11 cellular contexts compared by ENCODE assay signal in the genomic region with DNA sequence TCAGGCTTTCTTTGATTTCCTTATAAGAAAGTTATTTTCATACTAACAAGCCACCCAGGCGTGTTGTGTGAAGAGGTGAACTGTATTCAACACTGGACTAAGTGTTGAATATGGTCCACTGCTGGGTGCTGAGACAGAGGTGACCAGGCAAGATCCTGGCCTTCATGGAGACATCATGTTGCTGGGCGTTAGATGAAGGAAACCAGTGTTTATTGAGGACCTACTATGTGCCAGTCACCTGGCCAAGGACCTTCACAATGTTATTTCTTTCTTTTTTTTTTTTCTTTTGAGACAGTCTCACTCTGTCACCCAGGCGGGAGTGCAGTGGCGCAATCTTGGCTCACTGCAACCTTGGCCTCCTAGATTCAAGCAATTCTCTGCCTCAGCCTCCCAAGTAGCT. TPM values are rescaled to one million over a fixed set of nuclear protein-coding genes. Genes with fewer than 3 reads are reported as not detected.
"Had no signal": no experiment of that assay in that cellular context is flagged by ENCODE, and none has a peak within 500 bp of the region (broad histone marks: within the 10 kb centered on the region; RNA-seq: fewer than 3 reads in every experiment).

No MANE protein-coding gene starts in this region.

- H3K36me3 ChIP-seq: HAP-1 had no signal

- ATAC-seq: HCT116 had no signal

- H2AFZ ChIP-seq: GM23248 had no signal

- H3K9me3 ChIP-seq: HAP-1 had no signal

- H3K9ac ChIP-seq: GM23248 had no signal

- H3K4me1 ChIP-seq: HAP-1 had no signal

- H3K27ac ChIP-seq: GM23248, HL-60 had no signal

- H3K4me3 ChIP-seq: GM23248, HAP-1 had no signal

- DNase-seq: GM23248, GOT3, H7, HFFc6, IMR-90, KBM-7 had no signal

RNA-seq across cellular contexts. Expression of gene TREML1, which starts 1.9 kb away (rescaled TPM):
- total RNA-seq: GM23248, H4, H7, HFFc6, HT1080, IMR-90 had no signal
- polyA plus RNA-seq: GM23248, IMR-90 had no signal

RNA-seq across cellular contexts. Expression of gene TREM2, which starts 6.9 kb away (rescaled TPM):
- total RNA-seq: GM23248, H4, H7, HFFc6, IMR-90 had no signal
- polyA plus RNA-seq: GM23248, IMR-90 had no signal

RNA-seq across cellular contexts. Expression of gene TREML2, which starts 44.9 kb away (rescaled TPM):
- total RNA-seq: GM23248, H7, HFFc6, HT1080, IMR-90 had no signal
- polyA plus RNA-seq: GM23248, IMR-90 had no signal
